ENCODE assay signal across 12 cellular contexts in the genomic region with DNA sequence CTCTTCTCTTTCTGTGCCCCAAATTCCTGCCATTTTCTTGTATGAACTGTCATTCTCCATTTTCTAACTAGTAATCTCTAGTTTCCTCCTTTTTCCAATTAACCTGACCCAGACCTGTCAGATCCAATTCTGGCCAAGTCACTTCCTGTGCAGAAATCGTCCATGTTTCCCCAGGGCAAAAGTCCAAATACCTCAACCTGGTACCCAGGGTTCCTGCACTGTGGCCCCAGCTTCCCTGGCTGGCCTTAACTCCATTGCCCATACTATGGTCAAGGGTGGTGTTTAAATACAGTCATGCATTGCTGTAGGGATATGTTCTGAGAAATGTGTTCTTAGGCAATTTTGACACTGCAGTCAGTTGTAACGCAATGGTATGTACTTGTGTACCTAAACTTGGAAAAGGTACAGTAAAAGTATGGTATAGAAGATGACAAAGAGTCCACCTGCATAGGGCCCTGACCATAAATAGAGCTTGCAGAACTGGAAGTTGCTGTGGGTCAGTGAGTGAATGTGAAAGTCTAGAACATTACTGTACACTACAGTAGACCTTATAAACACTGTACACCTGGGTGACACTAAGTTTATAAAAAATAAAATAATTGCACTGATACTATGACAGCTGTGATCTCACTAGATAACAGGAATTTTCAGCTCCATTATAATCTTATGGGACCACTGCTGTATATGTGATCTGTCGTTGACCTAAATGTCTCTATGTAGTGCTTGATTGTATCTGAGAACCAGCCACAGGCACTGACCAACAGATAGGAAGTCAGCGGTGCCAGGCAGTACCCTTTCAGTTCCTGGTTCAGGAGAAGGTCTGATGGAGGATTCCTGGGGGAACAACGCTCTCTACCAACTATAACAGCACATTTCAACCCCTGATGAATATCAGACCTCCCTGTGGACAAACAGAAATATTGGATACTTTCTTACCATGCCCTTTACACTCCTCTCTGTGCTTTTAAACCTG.
A peak's percentile ranks its signal among the peaks of the same experiment; 100 is the strongest.
DNase-seq lines count a peak whose midpoint lies in the region; ATAC-seq, FAIRE-seq and TF ChIP-seq lines count a peak whose summit lies in the region.
"Had no signal": no experiment of that assay in that cellular context is flagged by ENCODE, and none has a peak within 500 bp of the region (broad histone marks: within the 10 kb centered on the region; RNA-seq: fewer than 3 reads in every experiment).

No MANE protein-coding gene starts in this region.

- TF ChIP-seq POLR2A in GM12892 (IDR thresholded peaks at IDR 0.05; ENCODE audit: low read depth, low read length), result no peak

- TF ChIP-seq CTCF in colonic mucosa (IDR thresholded peaks at IDR 0.05), result no peak

- ATAC-seq in GM19328 (IDR thresholded peaks at IDR 0.05; ENCODE audit: unreplicated experiment) (peak; percentile 67), HG02571 (IDR thresholded peaks at IDR 0.05; ENCODE audit: unreplicated experiment) (peak; percentile 78), HG03342 (IDR thresholded peaks at IDR 0.05; ENCODE audit: unreplicated experiment) (peak; percentile 65)

- no peaks in the 10 kb centered on the region for H3K27me3 ChIP-seq in colonic mucosa

- H3K36me3 ChIP-seq in colonic mucosa, result no peaks in the 10 kb centered on the region

- no peak overlapping the region for H3K4me3 ChIP-seq in colonic mucosa

- DNase-seq in GM12892 (ENCODE audit: insufficient read length) (no peak), colonic mucosa (no peak), cortex of kidney (lab: John Stamatoyannopoulos, UW) (no peak), ureter (ENCODE audit: low spot score) (no peak), RPMI8226 (no peak)
- DNase-seq: amygdala, DND-41, NCI-H510A treated with DMSO at 0.1 percent for 48 hours had no signal

- no peak overlapping the region for H3K9ac ChIP-seq in colonic mucosa (ENCODE audit: low read depth in 2 of 2, low read length in 2 of 2)

- intact Hi-C loops in colonic mucosa (cut with DNase I), result no loop called here

- no peaks in the 10 kb centered on the region for H3K9me3 ChIP-seq in colonic mucosa

- FAIRE-seq in GM12892 (lab: Jason Lieb, UNC), result peak; percentile 76

- no peaks in the 10 kb centered on the region for H3K4me1 ChIP-seq in colonic mucosa

- H3K27ac ChIP-seq in colonic mucosa, result no peak overlapping the region
- H3K27ac ChIP-seq: VCaP had no signal
